ENCODE assay signal across 20 cellular contexts in the genomic region with DNA sequence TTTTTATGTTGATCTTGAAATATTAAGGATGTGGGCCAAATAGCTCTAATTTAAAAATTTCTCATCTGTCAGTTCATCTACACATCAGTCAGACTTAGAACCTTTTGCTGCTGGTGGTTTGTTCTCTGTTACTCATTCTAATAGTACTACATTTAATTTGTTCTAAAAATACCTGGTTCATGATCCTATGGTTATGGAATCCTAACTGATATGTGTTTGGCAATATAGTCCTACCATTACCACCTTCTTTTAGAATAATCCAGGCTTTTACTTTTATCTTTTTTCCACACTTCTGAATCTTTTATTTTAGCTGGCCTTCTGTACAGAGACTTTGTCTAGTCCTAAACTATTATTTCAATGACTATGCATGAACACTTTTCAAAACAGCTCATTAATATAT.
"Had no signal": no experiment of that assay in that cellular context is flagged by ENCODE, and none has a peak within 500 bp of the region (broad histone marks: within the 10 kb centered on the region; RNA-seq: fewer than 3 reads in every experiment).

No MANE protein-coding gene starts in this region.

- H3K9me3 ChIP-seq: esophagus squamous epithelium, heart left ventricle, ovary, spleen had no signal

- DNase-seq: central memory CD4-positive, alpha-beta T cell; effector memory CD8-positive, alpha-beta T cell; esophagus squamous epithelium; heart left ventricle; hippocampal formation; kidney glomerular epithelial cell; mesendoderm; naive thymus-derived CD8-positive, alpha-beta T cell; nucleus accumbens; ovary; right cardiac atrium; spleen; stimulated activated CD4-positive, alpha-beta T cell treated with anti-CD3 and anti-CD28 coated beads, Interleukin-15, amount 100 ng/mL, for 24 hours; stimulated activated CD4-positive, alpha-beta T cell treated with anti-CD3 and anti-CD28 coated beads, Interleukin-1b, Interleukin-23, amount 100 ng/mL, for 48 hours; stimulated activated CD4-positive, alpha-beta T cell treated with anti-CD3 and anti-CD28 coated beads, Interleukin-4, amount 100 ng/mL, for 24 hours had no signal

- H3K27me3 Mint-ChIP-seq: effector memory CD8-positive, alpha-beta T cell; naive thymus-derived CD8-positive, alpha-beta T cell; progenitor cell of endocrine pancreas; stimulated activated memory B cell treated with anti-CD40 and anti-IgM and Interleukin-4, amounts not matched to agents 10 μg/mL and 1 μg/mL and 100 μg/mL, for 72 hours; type B pancreatic cell had no signal

- H3K4me1 Mint-ChIP-seq: naive thymus-derived CD8-positive, alpha-beta T cell; neural crest cell; stimulated activated memory B cell treated with anti-CD40 and anti-IgM and Interleukin-4, amounts not matched to agents 10 μg/mL and 1 μg/mL and 100 μg/mL, for 72 hours had no signal

- H3K27me3 ChIP-seq: esophagus squamous epithelium, heart left ventricle, ovary, spleen had no signal

- H3K4me1 ChIP-seq: esophagus squamous epithelium, spleen had no signal

- H3K9me3 Mint-ChIP-seq: effector memory CD8-positive, alpha-beta T cell; naive thymus-derived CD8-positive, alpha-beta T cell; neural crest cell; stimulated activated memory B cell treated with anti-CD40 and anti-IgM and Interleukin-4, amounts not matched to agents 10 μg/mL and 1 μg/mL and 100 μg/mL, for 72 hours; type B pancreatic cell had no signal

- H3K27ac Mint-ChIP-seq: effector memory CD8-positive, alpha-beta T cell; stimulated activated memory B cell treated with anti-CD40 and anti-IgM and Interleukin-4, amounts not matched to agents 10 μg/mL and 1 μg/mL and 100 μg/mL, for 72 hours; type B pancreatic cell had no signal

- H3K36me3 ChIP-seq: ovary had no signal

- H3K4me3 ChIP-seq: esophagus squamous epithelium, heart left ventricle, ovary, spleen had no signal

- H3K27ac ChIP-seq: epithelial cell of prostate, esophagus squamous epithelium, heart left ventricle, ovary, spleen had no signal

- H3K4me3 Mint-ChIP-seq: effector memory CD8-positive, alpha-beta T cell; naive thymus-derived CD8-positive, alpha-beta T cell; neural crest cell; stimulated activated memory B cell treated with anti-CD40 and anti-IgM and Interleukin-4, amounts not matched to agents 10 μg/mL and 1 μg/mL and 100 μg/mL, for 72 hours; type B pancreatic cell had no signal
